Comparison of ENCODE assay signal across 16 cellular contexts in genomic region chr17:82957961-82958491, GRCh38.
DNase-seq lines count a peak whose midpoint lies in the region; ATAC-seq and FAIRE-seq lines count a peak whose summit lies in the region.
"Had no signal": no experiment of that assay in that cellular context is flagged by ENCODE, and none has a peak within 500 bp of the region (broad histone marks: within the 10 kb centered on the region; RNA-seq: fewer than 3 reads in every experiment).

No MANE protein-coding gene starts in this region.

- intact Hi-C loops in sciatic nerve (cut with DNase I), result no loop called here

- DNase-seq in D341Med (ENCODE audit: low spot score) (peak; percentile 50), H7 (peak; percentile 67), left lobe of liver (ENCODE audit: low spot score) (peak; percentile 38), sciatic nerve (ENCODE audit: low spot score) (peak; percentile 53), frontal cortex (ENCODE audit: low spot score in 2 of 2) (no peak), iPS-NIHi11 (ENCODE audit: low spot score) (no peak)
- DNase-seq in activated CD4-positive, alpha-beta T cell treated with anti-CD3 and anti-CD28 coated beads, Interleukin-2, amount 50 U/mL, for 1 hour, result no peak
- DNase-seq: BE2C; CD4-positive, alpha-beta memory T cell; DMS79 treated with DMSO at 0.1 percent for 48 hours; NCI-H1436 treated with DMSO at 0.1 percent for 48 hours; NCI-H2227 treated with DMSO at 0.1 percent for 48 hours; NCI-H526 had no signal

- no peaks in the 10 kb centered on the region for H3K27me3 ChIP-seq in H7 (ENCODE audit: control insufficient read depth, insufficient read depth, low read length)
- H3K27me3 ChIP-seq: BE2C had no signal

- no peak for FAIRE-seq in frontal cortex (lab: Jason Lieb, UNC)
- FAIRE-seq: D721Med, G401.6 had no signal

- ATAC-seq in left lobe of liver, result no peak
- ATAC-seq in sciatic nerve, result no peak
- ATAC-seq: GM23338 had no signal

- no peak overlapping the region for H3K4me3 ChIP-seq in H7 (ENCODE audit: insufficient read depth, low read depth, low read length)
- H3K4me3 ChIP-seq: GM23338 had no signal

- H3K36me3 ChIP-seq in H7 (replicated peaks; ENCODE audit: control insufficient read depth, insufficient read depth, low read length), result no peaks in the 10 kb centered on the region
- H3K36me3 ChIP-seq: BE2C had no signal

Comparison
In these comparisons a context has a peak if more than half of its experiments do, and no peak if none do; other contexts are left out.
1. DNase-seq: peak in D341Med (single experiment), H7 (single experiment), left lobe of liver (single experiment) and sciatic nerve (single experiment); none in frontal cortex (0 of 2), iPS-NIHi11 (single experiment) and activated CD4-positive, alpha-beta T cell treated with anti-CD3 and anti-CD28 coated beads, Interleukin-2, amount 50 U/mL, for 1 hour (single experiment).